Comparison of ENCODE assay signal across 8 cellular contexts in the genomic region with DNA sequence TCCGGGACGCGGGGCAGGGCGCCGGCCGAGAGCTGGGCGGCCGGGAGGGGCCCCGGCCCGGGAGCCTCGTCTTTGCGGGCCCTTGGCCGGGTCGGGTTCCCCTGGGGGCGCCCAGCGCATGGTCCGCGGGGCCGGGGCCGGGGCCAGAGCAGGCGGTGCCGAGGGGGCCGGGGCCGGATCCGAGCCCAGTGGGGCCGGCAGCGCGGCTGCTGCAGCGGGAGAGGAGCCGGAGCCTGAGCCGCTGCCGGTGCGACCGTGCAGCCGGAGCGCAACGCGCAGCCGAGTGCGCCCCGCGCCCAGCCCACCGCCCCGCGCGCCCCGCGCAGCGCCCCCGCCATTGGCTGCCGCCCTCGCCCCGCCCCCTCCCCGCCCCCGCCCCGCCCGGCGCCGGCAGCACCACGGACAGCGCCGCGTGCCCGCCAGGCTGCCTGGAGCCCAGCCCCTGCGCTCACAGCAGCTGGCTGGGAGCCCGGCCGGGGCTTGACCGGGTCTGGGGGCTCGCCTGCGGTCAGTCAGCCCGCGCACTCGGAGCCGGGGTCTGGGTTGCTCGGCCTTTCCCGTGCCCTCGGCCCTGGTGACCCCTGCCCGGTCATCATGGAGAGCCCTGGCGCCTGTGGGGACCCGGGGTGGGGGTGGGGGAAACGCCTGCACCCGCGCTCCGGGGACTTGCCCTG. TPM values are rescaled to one million over a fixed set of nuclear protein-coding genes. Genes with fewer than 3 reads are reported as not detected.
DNase-seq lines count a peak whose midpoint lies in the region; ATAC-seq, FAIRE-seq and TF ChIP-seq lines count a peak whose summit lies in the region.

Gene HRH3 (minus strand): TSS at position 287 of the 674 bp plus-strand sequence. CDS start 308 bp downstream, outside the sequence.

- H3K9ac ChIP-seq in astrocyte (ENCODE audit: low read length): no peak within 1 kb of the TSS
- no peak within 1 kb of the TSS for H3K9ac ChIP-seq in iPS-20b (ENCODE audit: low read depth, low read length)

- H3K27me3 Mint-ChIP-seq in astrocyte (ENCODE audit: low read depth, unreplicated experiment): peaks cover 65% of the 10 kb centered on the region

- FAIRE-seq in astrocyte (lab: Jason Lieb, UNC): no peak

- no peak within 1 kb of the TSS for H2AFZ ChIP-seq in astrocyte (ENCODE audit: low read depth, low read length)

- no peak within 1 kb of the TSS for H3K27ac Mint-ChIP-seq in astrocyte (ENCODE audit: unreplicated experiment)

- DNase-seq in AG08395 (ENCODE audit: low spot score) (peak; percentile 69), RPMI8226 (peak; percentile 69), astrocyte (ENCODE audit: low read depth) (no peak)
- peak; percentile 27 for DNase-seq in stimulated activated CD8-positive, alpha-beta memory T cell treated with anti-CD3 and anti-CD28 coated beads, Interleukin-15, amount 100 ng/mL, for 24 hours (ENCODE audit: low read depth)

- H3K36me3 Mint-ChIP-seq in astrocyte (ENCODE audit: low read depth, unreplicated experiment): no peaks in the 10 kb centered on the region

- H3K79me2 ChIP-seq in astrocyte (ENCODE audit: insufficient read depth, low read length): no peaks in the 10 kb centered on the region

- no peak for TF ChIP-seq CTCF in astrocyte (IDR thresholded peaks at IDR 0.05; ENCODE audit: insufficient read depth, low read depth, low read length)

- H3K9me3 ChIP-seq in astrocyte (ENCODE audit: insufficient read depth, low read depth, low read length) (no peaks in the 10 kb centered on the region), iPS-20b (ENCODE audit: insufficient read depth, low read depth, low read length) (no peaks in the 10 kb centered on the region)

- ATAC-seq in GM21423 (IDR thresholded peaks at IDR 0.05; ENCODE audit: unreplicated experiment) (peak; percentile 47), GM21447 (IDR thresholded peaks at IDR 0.05; ENCODE audit: unreplicated experiment) (no peak), GM21576 (IDR thresholded peaks at IDR 0.05; ENCODE audit: unreplicated experiment) (no peak)

- H3K4me1 ChIP-seq in astrocyte (ENCODE audit: insufficient read depth, low read length) (no peaks in the 10 kb centered on the region), iPS-20b (ENCODE audit: insufficient read depth, low read length) (peaks cover 3% of the 10 kb centered on the region; the same call in 1 of the 2 replicates)

- H3K27me3 ChIP-seq in astrocyte (ENCODE audit: insufficient read depth, low read length): peaks cover 38% of the 10 kb centered on the region
- H3K27me3 ChIP-seq in iPS-20b (ENCODE audit: insufficient read depth, low read length): peaks cover 83% of the 10 kb centered on the region

- no peak within 1 kb of the TSS for H3K27ac ChIP-seq in astrocyte (ENCODE audit: low read depth, low read length)
- H3K27ac ChIP-seq in iPS-20b (ENCODE audit: low read length): no peak within 1 kb of the TSS

- H3K4me3 Mint-ChIP-seq in astrocyte (ENCODE audit: unreplicated experiment): peak within 1 kb of the TSS; percentile 54

- peak within 1 kb of the TSS; percentile 67 for H3K4me2 ChIP-seq in astrocyte (ENCODE audit: low read length)

- H3K36me3 ChIP-seq in astrocyte (ENCODE audit: insufficient read depth, low read length): no peaks in the 10 kb centered on the region
- H3K36me3 ChIP-seq in iPS-20b (ENCODE audit: insufficient read depth, low read depth, low read length): no peaks in the 10 kb centered on the region

- peaks cover 6% of the 10 kb centered on the region for H4K20me1 ChIP-seq in astrocyte (ENCODE audit: insufficient read depth, low read length)

- H3K9me3 Mint-ChIP-seq in astrocyte (ENCODE audit: unreplicated experiment): peaks cover 2% of the 10 kb centered on the region

- H3K4me3 ChIP-seq in astrocyte (ENCODE audit: insufficient read depth, low read depth, low read length) (no peak within 1 kb of the TSS), iPS-20b (ENCODE audit: low read length) (peak within 1 kb of the TSS; percentile 64)

- H3K4me1 Mint-ChIP-seq in astrocyte (ENCODE audit: low read depth, unreplicated experiment): peaks cover 2% of the 10 kb centered on the region

RNA-seq across cellular contexts. Expression of gene HRH3, which starts in this region (rescaled TPM):
- 0.07 TPM in 1 of 2 replicates, not detected in the other for total RNA-seq in astrocyte
